In the genomic region with DNA sequence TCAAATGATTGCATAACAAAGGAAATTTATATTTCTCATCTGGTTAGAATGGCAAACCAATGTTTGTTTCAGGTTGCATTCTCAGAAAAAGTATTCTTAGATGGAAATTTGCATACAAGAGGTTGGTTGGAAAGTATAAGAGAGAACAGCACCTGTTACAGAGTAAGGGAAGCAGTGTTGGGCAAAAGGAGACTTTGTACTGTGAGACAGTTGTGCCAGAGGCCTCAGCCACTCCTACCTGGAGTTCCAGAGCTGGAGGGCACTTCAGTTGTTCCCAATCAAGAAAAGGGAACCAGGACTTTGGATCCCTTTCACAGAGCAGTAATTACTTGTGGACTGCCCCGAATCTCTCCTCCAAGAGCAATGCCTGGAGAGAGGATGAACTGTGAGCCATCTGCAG, we compare ENCODE assay signal across 1 cellular context.
TF ChIP-seq lines count a peak whose summit lies in the region.

No MANE protein-coding gene starts in this region.

TF ChIP-seq in GM12878, 131 proteins besides CTCF, POLR2A, EP300 and RAD21 (continued from another document):
- TF ChIP-seq, protein P1, sequence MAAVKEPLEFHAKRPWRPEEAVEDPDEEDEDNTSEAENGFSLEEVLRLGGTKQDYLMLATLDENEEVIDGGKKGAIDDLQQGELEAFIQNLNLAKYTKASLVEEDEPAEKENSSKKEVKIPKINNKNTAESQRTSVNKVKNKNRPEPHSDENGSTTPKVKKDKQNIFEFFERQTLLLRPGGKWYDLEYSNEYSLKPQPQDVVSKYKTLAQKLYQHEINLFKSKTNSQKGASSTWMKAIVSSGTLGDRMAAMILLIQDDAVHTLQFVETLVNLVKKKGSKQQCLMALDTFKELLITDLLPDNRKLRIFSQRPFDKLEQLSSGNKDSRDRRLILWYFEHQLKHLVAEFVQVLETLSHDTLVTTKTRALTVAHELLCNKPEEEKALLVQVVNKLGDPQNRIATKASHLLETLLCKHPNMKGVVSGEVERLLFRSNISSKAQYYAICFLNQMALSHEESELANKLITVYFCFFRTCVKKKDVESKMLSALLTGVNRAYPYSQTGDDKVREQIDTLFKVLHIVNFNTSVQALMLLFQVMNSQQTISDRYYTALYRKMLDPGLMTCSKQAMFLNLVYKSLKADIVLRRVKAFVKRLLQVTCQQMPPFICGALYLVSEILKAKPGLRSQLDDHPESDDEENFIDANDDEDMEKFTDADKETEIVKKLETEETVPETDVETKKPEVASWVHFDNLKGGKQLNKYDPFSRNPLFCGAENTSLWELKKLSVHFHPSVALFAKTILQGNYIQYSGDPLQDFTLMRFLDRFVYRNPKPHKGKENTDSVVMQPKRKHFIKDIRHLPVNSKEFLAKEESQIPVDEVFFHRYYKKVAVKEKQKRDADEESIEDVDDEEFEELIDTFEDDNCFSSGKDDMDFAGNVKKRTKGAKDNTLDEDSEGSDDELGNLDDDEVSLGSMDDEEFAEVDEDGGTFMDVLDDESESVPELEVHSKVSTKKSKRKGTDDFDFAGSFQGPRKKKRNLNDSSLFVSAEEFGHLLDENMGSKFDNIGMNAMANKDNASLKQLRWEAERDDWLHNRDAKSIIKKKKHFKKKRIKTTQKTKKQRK (IDR thresholded peaks at IDR 0.05; ENCODE audit: low read depth, low read length) = no peak
- TF ChIP-seq PAX8 (IDR thresholded peaks at IDR 0.05) (no peak), SRF (IDR thresholded peaks at IDR 0.05; ENCODE audit: low read depth in 2 of 2, low read length in 2 of 2) (no peak), ETV6 (conservative IDR thresholded peaks at IDR 0.05 in 1 of 2, IDR thresholded peaks at IDR 0.05 in 1 of 2; ENCODE audit: borderline replicate concordance in 1 of 2, low read depth in 1 of 2) (no peak), ZNF384 (IDR thresholded peaks at IDR 0.05; ENCODE audit: borderline replicate concordance, low read depth, low read length) (no peak), HDGF (IDR thresholded peaks at IDR 0.05) (no peak), MYC (IDR thresholded peaks at IDR 0.05; ENCODE audit: insufficient read depth, insufficient read length, insufficient replicate concordance, low read length, severe bottlenecking) (no peak), RAD51 (IDR thresholded peaks at IDR 0.05) (no peak), CREB1 (IDR thresholded peaks at IDR 0.05; ENCODE audit: low read depth) (no peak), HDAC6 (IDR thresholded peaks at IDR 0.05; ENCODE audit: unreplicated experiment) (no peak), ZNF24 (IDR thresholded peaks at IDR 0.05) (no peak), RCOR1 (conservative IDR thresholded peaks at IDR 0.05; ENCODE audit: low read depth, low read length) (no peak), FOXM1 (IDR thresholded peaks at IDR 0.05; ENCODE audit: low read depth, low read length) (no peak), WRNIP1 (IDR thresholded peaks at IDR 0.05; ENCODE audit: borderline replicate concordance, low read depth, low read length) (no peak), ZNF622 (IDR thresholded peaks at IDR 0.05) (no peak), POU2F2 (IDR thresholded peaks at IDR 0.05; ENCODE audit: borderline replicate concordance, low read depth, low read length) (peak; percentile 81), NRF1 (conservative IDR thresholded peaks at IDR 0.05; ENCODE audit: low read depth, low read length) (no peak), ASH2L (IDR thresholded peaks at IDR 0.05; ENCODE audit: borderline replicate concordance, low read depth) (no peak), TCF3 (IDR thresholded peaks at IDR 0.05; ENCODE audit: borderline replicate concordance, insufficient read depth, low read depth, low read length) (0 out of 2 replicates have a peak, but pooled peaks have one; percentile 50), SMAD5 (IDR thresholded peaks at IDR 0.05; ENCODE audit: low read depth) (no peak)
- TF ChIP-seq, protein P2, sequence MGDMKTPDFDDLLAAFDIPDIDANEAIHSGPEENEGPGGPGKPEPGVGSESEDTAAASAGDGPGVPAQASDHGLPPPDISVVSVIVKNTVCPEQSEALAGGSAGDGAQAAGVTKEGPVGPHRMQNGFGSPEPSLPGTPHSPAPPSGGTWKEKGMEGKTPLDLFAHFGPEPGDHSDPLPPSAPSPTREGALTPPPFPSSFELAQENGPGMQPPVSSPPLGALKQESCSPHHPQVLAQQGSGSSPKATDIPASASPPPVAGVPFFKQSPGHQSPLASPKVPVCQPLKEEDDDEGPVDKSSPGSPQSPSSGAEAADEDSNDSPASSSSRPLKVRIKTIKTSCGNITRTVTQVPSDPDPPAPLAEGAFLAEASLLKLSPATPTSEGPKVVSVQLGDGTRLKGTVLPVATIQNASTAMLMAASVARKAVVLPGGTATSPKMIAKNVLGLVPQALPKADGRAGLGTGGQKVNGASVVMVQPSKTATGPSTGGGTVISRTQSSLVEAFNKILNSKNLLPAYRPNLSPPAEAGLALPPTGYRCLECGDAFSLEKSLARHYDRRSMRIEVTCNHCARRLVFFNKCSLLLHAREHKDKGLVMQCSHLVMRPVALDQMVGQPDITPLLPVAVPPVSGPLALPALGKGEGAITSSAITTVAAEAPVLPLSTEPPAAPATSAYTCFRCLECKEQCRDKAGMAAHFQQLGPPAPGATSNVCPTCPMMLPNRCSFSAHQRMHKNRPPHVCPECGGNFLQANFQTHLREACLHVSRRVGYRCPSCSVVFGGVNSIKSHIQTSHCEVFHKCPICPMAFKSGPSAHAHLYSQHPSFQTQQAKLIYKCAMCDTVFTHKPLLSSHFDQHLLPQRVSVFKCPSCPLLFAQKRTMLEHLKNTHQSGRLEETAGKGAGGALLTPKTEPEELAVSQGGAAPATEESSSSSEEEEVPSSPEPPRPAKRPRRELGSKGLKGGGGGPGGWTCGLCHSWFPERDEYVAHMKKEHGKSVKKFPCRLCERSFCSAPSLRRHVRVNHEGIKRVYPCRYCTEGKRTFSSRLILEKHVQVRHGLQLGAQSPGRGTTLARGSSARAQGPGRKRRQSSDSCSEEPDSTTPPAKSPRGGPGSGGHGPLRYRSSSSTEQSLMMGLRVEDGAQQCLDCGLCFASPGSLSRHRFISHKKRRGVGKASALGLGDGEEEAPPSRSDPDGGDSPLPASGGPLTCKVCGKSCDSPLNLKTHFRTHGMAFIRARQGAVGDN (IDR thresholded peaks at IDR 0.05) = no peak
- TF ChIP-seq, protein P3, sequence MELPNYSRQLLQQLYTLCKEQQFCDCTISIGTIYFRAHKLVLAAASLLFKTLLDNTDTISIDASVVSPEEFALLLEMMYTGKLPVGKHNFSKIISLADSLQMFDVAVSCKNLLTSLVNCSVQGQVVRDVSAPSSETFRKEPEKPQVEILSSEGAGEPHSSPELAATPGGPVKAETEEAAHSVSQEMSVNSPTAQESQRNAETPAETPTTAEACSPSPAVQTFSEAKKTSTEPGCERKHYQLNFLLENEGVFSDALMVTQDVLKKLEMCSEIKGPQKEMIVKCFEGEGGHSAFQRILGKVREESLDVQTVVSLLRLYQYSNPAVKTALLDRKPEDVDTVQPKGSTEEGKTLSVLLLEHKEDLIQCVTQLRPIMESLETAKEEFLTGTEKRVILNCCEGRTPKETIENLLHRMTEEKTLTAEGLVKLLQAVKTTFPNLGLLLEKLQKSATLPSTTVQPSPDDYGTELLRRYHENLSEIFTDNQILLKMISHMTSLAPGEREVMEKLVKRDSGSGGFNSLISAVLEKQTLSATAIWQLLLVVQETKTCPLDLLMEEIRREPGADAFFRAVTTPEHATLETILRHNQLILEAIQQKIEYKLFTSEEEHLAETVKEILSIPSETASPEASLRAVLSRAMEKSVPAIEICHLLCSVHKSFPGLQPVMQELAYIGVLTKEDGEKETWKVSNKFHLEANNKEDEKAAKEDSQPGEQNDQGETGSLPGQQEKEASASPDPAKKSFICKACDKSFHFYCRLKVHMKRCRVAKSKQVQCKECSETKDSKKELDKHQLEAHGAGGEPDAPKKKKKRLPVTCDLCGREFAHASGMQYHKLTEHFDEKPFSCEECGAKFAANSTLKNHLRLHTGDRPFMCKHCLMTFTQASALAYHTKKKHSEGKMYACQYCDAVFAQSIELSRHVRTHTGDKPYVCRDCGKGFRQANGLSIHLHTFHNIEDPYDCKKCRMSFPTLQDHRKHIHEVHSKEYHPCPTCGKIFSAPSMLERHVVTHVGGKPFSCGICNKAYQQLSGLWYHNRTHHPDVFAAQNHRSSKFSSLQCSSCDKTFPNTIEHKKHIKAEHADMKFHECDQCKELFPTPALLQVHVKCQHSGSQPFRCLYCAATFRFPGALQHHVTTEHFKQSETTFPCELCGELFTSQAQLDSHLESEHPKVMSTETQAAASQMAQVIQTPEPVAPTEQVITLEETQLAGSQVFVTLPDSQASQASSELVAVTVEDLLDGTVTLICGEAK (IDR thresholded peaks at IDR 0.05; ENCODE audit: borderline replicate concordance) = no peak
- TF ChIP-seq, protein P4, sequence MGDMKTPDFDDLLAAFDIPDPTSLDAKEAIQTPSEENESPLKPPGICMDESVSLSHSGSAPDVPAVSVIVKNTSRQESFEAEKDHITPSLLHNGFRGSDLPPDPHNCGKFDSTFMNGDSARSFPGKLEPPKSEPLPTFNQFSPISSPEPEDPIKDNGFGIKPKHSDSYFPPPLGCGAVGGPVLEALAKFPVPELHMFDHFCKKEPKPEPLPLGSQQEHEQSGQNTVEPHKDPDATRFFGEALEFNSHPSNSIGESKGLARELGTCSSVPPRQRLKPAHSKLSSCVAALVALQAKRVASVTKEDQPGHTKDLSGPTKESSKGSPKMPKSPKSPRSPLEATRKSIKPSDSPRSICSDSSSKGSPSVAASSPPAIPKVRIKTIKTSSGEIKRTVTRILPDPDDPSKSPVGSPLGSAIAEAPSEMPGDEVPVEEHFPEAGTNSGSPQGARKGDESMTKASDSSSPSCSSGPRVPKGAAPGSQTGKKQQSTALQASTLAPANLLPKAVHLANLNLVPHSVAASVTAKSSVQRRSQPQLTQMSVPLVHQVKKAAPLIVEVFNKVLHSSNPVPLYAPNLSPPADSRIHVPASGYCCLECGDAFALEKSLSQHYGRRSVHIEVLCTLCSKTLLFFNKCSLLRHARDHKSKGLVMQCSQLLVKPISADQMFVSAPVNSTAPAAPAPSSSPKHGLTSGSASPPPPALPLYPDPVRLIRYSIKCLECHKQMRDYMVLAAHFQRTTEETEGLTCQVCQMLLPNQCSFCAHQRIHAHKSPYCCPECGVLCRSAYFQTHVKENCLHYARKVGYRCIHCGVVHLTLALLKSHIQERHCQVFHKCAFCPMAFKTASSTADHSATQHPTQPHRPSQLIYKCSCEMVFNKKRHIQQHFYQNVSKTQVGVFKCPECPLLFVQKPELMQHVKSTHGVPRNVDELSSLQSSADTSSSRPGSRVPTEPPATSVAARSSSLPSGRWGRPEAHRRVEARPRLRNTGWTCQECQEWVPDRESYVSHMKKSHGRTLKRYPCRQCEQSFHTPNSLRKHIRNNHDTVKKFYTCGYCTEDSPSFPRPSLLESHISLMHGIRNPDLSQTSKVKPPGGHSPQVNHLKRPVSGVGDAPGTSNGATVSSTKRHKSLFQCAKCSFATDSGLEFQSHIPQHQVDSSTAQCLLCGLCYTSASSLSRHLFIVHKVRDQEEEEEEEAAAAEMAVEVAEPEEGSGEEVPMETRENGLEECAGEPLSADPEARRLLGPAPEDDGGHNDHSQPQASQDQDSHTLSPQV (IDR thresholded peaks at IDR 0.05) = no peak
TF ChIP-seq in GM12878: peak in this region for 4.
